ENCODE assay signal across 8 cellular contexts in the genomic region with DNA sequence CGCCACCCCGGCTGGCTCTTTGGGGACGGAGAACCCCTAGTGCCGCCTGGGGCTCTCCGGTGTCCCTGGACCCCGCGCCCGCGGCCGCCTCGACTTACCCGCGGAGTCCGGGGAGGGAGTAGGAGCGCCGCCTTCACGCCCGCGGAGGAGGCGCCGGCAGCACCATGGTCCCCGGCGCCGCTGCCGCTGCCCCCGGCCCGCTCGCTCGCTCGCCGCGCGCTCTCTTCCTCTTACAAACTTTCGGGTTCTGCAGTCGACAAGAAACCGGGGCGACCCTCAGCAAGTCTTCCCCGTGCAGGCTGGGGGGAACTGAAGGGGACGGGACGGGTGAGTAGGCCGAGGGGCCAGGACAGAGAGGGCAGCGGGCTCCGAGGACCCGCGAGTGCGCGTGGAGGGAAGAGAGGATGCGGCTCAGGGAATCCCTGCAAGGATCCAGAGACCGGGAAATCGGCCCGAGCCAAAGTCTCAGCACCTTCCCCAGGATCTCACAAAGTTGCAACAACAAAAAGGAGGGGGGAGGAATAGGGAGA. TPM values are rescaled to one million over a fixed set of nuclear protein-coding genes. Genes with fewer than 3 reads are reported as not detected.
DNase-seq lines count a peak whose midpoint lies in the region; ATAC-seq, FAIRE-seq and TF ChIP-seq lines count a peak whose summit lies in the region.

No MANE protein-coding gene starts in this region.

- H3K4me3 Mint-ChIP-seq in astrocyte (ENCODE audit: unreplicated experiment) = peak overlapping the region; percentile 92

- peak overlapping the region; percentile 98 for H3K27ac Mint-ChIP-seq in astrocyte (ENCODE audit: unreplicated experiment)

- no peaks in the 10 kb centered on the region for H3K27me3 Mint-ChIP-seq in astrocyte (ENCODE audit: low read depth, unreplicated experiment)

- no peak for TF ChIP-seq POLR2A in gastrocnemius medialis (IDR thresholded peaks at IDR 0.05)

- H3K9me3 Mint-ChIP-seq in astrocyte (ENCODE audit: unreplicated experiment) = no peaks in the 10 kb centered on the region

- H3K4me1 ChIP-seq in SJCRH30 (no peaks in the 10 kb centered on the region), astrocyte (ENCODE audit: insufficient read depth, low read length) (peaks cover 32% of the 10 kb centered on the region), gastrocnemius medialis (peaks cover 31 to 35% of the 10 kb centered on the region in 2 donors)

- intact Hi-C loops in gastrocnemius medialis (cut with DNase I; ENCODE audit: low total_unique reads) = loop anchor here (5.0 to 10.0 kb wide), 5 partner anchors 39 to 747 kb away; no protein-coding TSS in a partner anchor

- peaks cover 96% of the 10 kb centered on the region for H3K79me2 ChIP-seq in astrocyte (ENCODE audit: insufficient read depth, low read length)

- H3K9me3 ChIP-seq in SJCRH30 (replicated peaks) = no peaks in the 10 kb centered on the region
- no peaks in the 10 kb centered on the region for H3K9me3 ChIP-seq in astrocyte (ENCODE audit: insufficient read depth, low read depth, low read length)
- no peaks in the 10 kb centered on the region for H3K9me3 ChIP-seq in gastrocnemius medialis

- DNase-seq in ELR (ENCODE audit: low read depth) (peak; percentile 50), SJCRH30 (peak; percentile 4 to 26), astrocyte (ENCODE audit: low read depth) (no peak), gastrocnemius medialis (peak in 1 of 2 donors; percentile 5)

- H3K4me3 ChIP-seq in SJCRH30 (peak overlapping the region; percentile 60), astrocyte (ENCODE audit: insufficient read depth, low read depth, low read length) (peak overlapping the region; percentile 86), iPS-11a (ENCODE audit: low read depth, low read length) (peak overlapping the region; percentile 69), gastrocnemius medialis (peak overlapping the region; percentile 75 to 90 (median 83))

- TF ChIP-seq CTCF in astrocyte (IDR thresholded peaks at IDR 0.05; ENCODE audit: insufficient read depth, low read depth, low read length) (no peak), gastrocnemius medialis (IDR thresholded peaks at IDR 0.05 in 4 of 5, conservative IDR thresholded peaks at IDR 0.05 in 1 of 5) (no peak)

- in situ Hi-C loops in gastrocnemius medialis (cut with MboI; ENCODE audit: low sequenced_read_pairs in 4 of 4) = loop anchor here in 2 of 4 donors (10.0 to 25.0 kb wide), 4 partner anchors 444 to 1044 kb away; no protein-coding TSS in a partner anchor

- peaks cover 12% of the 10 kb centered on the region for H4K20me1 ChIP-seq in astrocyte (ENCODE audit: insufficient read depth, low read length)

- H3K4me1 Mint-ChIP-seq in astrocyte (ENCODE audit: low read depth, unreplicated experiment) = peaks cover 39% of the 10 kb centered on the region

- no peak overlapping the region for H3K27ac ChIP-seq in SJCRH30
- peak overlapping the region; percentile 96 for H3K27ac ChIP-seq in astrocyte (ENCODE audit: low read depth, low read length)
- H3K27ac ChIP-seq in gastrocnemius medialis = peak overlapping the region; percentile 92 to 94 (median 93)

- no peak for FAIRE-seq in astrocyte (lab: Jason Lieb, UNC)

- H3K36me3 Mint-ChIP-seq in astrocyte (ENCODE audit: low read depth, unreplicated experiment) = peaks cover 6% of the 10 kb centered on the region

- peak overlapping the region; percentile 39 for H2AFZ ChIP-seq in astrocyte (ENCODE audit: low read depth, low read length)

- ATAC-seq in gastrocnemius medialis = no peak
- ATAC-seq in GM18502 (IDR thresholded peaks at IDR 0.05; ENCODE audit: poor library complexity, unreplicated experiment) = no peak
- ATAC-seq in GM19397 (IDR thresholded peaks at IDR 0.05; ENCODE audit: unreplicated experiment) = no peak
- ATAC-seq in HG02938 (IDR thresholded peaks at IDR 0.05; ENCODE audit: unreplicated experiment) = no peak

- H3K4me2 ChIP-seq in astrocyte (ENCODE audit: low read length) = peak overlapping the region; percentile 88

- no peaks in the 10 kb centered on the region for H3K36me3 ChIP-seq in SJCRH30
- peaks cover 9% of the 10 kb centered on the region for H3K36me3 ChIP-seq in astrocyte (ENCODE audit: insufficient read depth, low read length)
- H3K36me3 ChIP-seq in gastrocnemius medialis = no peaks in the 10 kb centered on the region

- H3K9ac ChIP-seq in astrocyte (ENCODE audit: low read length) = peak overlapping the region; percentile 99

- peaks cover 3% of the 10 kb centered on the region; the same call in 1 of the 2 replicates for H3K27me3 ChIP-seq in SJCRH30
- H3K27me3 ChIP-seq in astrocyte (ENCODE audit: insufficient read depth, low read length) = no peaks in the 10 kb centered on the region
- H3K27me3 ChIP-seq in gastrocnemius medialis = no peaks in the 10 kb centered on the region

RNA-seq across cellular contexts. Expression of gene FOXP1, which starts 2.0 kb away (rescaled TPM):
- 21.6 and 24.8 TPM in 2 replicates for total RNA-seq in SJCRH30 (2014; rRNA removed; shearing (Covaris generic))
- total RNA-seq in astrocyte (107 and 124 TPM in 2 replicates), gastrocnemius medialis (10 to 100 TPM; 13.2 to 46.6 (median 29.2) TPM)
